In genomic region chr16:12452549-12452948, GRCh38 we compare ENCODE assay signal across 16 cellular contexts.
DNase-seq lines count a peak whose midpoint lies in the region; TF ChIP-seq lines count a peak whose summit lies in the region.
"Had no signal": no experiment of that assay in that cellular context is flagged by ENCODE, and none has a peak within 500 bp of the region (broad histone marks: within the 10 kb centered on the region; RNA-seq: fewer than 3 reads in every experiment).

No MANE protein-coding gene starts in this region.

- H3K4me3 ChIP-seq in neural progenitor cell = no peak overlapping the region
- no peak overlapping the region for H3K4me3 ChIP-seq in hepatocyte
- H3K4me3 ChIP-seq: GM12878 had no signal

- no peak overlapping the region for H3K27ac ChIP-seq in neural progenitor cell
- H3K27ac ChIP-seq in hepatocyte = no peak overlapping the region
- H3K27ac ChIP-seq: 22Rv1 had no signal

- TF ChIP-seq CTCF in neural progenitor cell (IDR thresholded peaks at IDR 0.05) (no peak), hepatocyte (IDR thresholded peaks at IDR 0.05; ENCODE audit: poor library complexity) (no peak)

- WGBS in hepatocyte (ENCODE audit: low lambda C conversion rate, missing lambda C conversion rate) = 81% methylated on average over 5 of the region's 5 CpGs

- no peaks in the 10 kb centered on the region for H3K27me3 Mint-ChIP-seq in immature natural killer cell (ENCODE audit: low read depth in 3 of 3)
- peaks cover 3% of the 10 kb centered on the region for H3K27me3 Mint-ChIP-seq in neural progenitor cell (ENCODE audit: insufficient read depth, low read depth)
- H3K27me3 Mint-ChIP-seq: CD4-positive, alpha-beta T cell had no signal

- H4K20me1 ChIP-seq in neural progenitor cell (ENCODE audit: low read depth) = no peaks in the 10 kb centered on the region
- H4K20me1 ChIP-seq in hepatocyte (ENCODE audit: insufficient read depth, poor library complexity, severe bottlenecking) = no peaks in the 10 kb centered on the region

- H3K9ac ChIP-seq in neural progenitor cell = no peak overlapping the region

- H3K4me1 ChIP-seq in neural progenitor cell = no peaks in the 10 kb centered on the region
- no peaks in the 10 kb centered on the region for H3K4me1 ChIP-seq in hepatocyte (ENCODE audit: insufficient read depth)

- no peaks in the 10 kb centered on the region for H3F3A ChIP-seq in neural progenitor cell (ENCODE audit: low read depth)

- no peaks in the 10 kb centered on the region for H3K9me2 ChIP-seq in hepatocyte (replicated peaks; ENCODE audit: insufficient read depth)

- H3K27me3 ChIP-seq in neural progenitor cell = no peaks in the 10 kb centered on the region
- no peaks in the 10 kb centered on the region for H3K27me3 ChIP-seq in hepatocyte

- H2AFZ ChIP-seq in neural progenitor cell (replicated peaks) (no peak overlapping the region), hepatocyte (no peak overlapping the region)

- H3K27ac Mint-ChIP-seq in immature natural killer cell = peak overlapping the region; percentile 57 to 93 (median 76)
- H3K27ac Mint-ChIP-seq in neural progenitor cell = peak overlapping the region; percentile 15
- H3K27ac Mint-ChIP-seq: CD4-positive, alpha-beta T cell had no signal

- DNase-seq in activated effector memory CD4-positive, alpha-beta T cell treated with anti-CD3 and anti-CD28 coated beads, Interleukin-2, amount 50 U/mL, for 16 hours = peak; percentile 42
- no peak for DNase-seq in activated effector memory CD4-positive, alpha-beta T cell treated with Interleukin-2 at 50 U/mL for 16 hours
- DNase-seq in immature natural killer cell (peak in 2 of 3 donors; percentile 11 to 35), neural progenitor cell (ENCODE audit: low spot score) (no peak), DMS153 (lab: John Stamatoyannopoulos, UW) (no peak), hepatocyte (ENCODE audit: low spot score) (no peak), cortex of kidney (lab: John Stamatoyannopoulos, UW) (no peak)
- DNase-seq: AML-193, C1 segment of cervical spinal cord, Calu3, DMS 273 treated with DMSO at 0.1 percent for 48 hours, DMS79, HCEC 1CT had no signal

- H3K9me3 Mint-ChIP-seq in immature natural killer cell (no peaks in the 10 kb centered on the region), neural progenitor cell (no peaks in the 10 kb centered on the region)

- H3K79me2 ChIP-seq in neural progenitor cell (ENCODE audit: low read depth) = no peaks in the 10 kb centered on the region
- H3K79me2 ChIP-seq in hepatocyte = no peaks in the 10 kb centered on the region

- no peak overlapping the region for H3K4me2 ChIP-seq in neural progenitor cell
- H3K4me2 ChIP-seq in hepatocyte = no peak overlapping the region

- H3K36me3 ChIP-seq in neural progenitor cell (no peaks in the 10 kb centered on the region), hepatocyte (replicated peaks; ENCODE audit: insufficient read depth, low read depth) (no peaks in the 10 kb centered on the region)

- peaks cover 21 to 27% of the 10 kb centered on the region in 2 donors for H3K4me1 Mint-ChIP-seq in immature natural killer cell
- H3K4me1 Mint-ChIP-seq in neural progenitor cell = no peaks in the 10 kb centered on the region

- H3K36me3 Mint-ChIP-seq in immature natural killer cell (peaks cover 0 to 3% (median 0%) of the 10 kb centered on the region in 3 donors), neural progenitor cell (no peaks in the 10 kb centered on the region)

- H3K4me3 Mint-ChIP-seq in immature natural killer cell (peak overlapping the region; percentile 10 to 54 (median 46)), neural progenitor cell (no peak overlapping the region)
- H3K4me3 Mint-ChIP-seq: CD4-positive, alpha-beta T cell had no signal

- H3K9me3 ChIP-seq in neural progenitor cell (ENCODE audit: low read depth) (no peaks in the 10 kb centered on the region), hepatocyte (ENCODE audit: low read depth) (no peaks in the 10 kb centered on the region)

Comparison
In these comparisons a context has a peak if more than half of its experiments do, and no peak if none do; other contexts are left out.
1. DNase-seq: peak in activated effector memory CD4-positive, alpha-beta T cell treated with anti-CD3 and anti-CD28 coated beads, Interleukin-2, amount 50 U/mL, for 16 hours (single experiment) and immature natural killer cell (2 of 3); none in activated effector memory CD4-positive, alpha-beta T cell treated with Interleukin-2 at 50 U/mL for 16 hours (single experiment), neural progenitor cell (single experiment), DMS153 (single experiment), hepatocyte (single experiment) and cortex of kidney (single experiment).